Comparison of ENCODE assay signal across 8 cellular contexts in the genomic region with DNA sequence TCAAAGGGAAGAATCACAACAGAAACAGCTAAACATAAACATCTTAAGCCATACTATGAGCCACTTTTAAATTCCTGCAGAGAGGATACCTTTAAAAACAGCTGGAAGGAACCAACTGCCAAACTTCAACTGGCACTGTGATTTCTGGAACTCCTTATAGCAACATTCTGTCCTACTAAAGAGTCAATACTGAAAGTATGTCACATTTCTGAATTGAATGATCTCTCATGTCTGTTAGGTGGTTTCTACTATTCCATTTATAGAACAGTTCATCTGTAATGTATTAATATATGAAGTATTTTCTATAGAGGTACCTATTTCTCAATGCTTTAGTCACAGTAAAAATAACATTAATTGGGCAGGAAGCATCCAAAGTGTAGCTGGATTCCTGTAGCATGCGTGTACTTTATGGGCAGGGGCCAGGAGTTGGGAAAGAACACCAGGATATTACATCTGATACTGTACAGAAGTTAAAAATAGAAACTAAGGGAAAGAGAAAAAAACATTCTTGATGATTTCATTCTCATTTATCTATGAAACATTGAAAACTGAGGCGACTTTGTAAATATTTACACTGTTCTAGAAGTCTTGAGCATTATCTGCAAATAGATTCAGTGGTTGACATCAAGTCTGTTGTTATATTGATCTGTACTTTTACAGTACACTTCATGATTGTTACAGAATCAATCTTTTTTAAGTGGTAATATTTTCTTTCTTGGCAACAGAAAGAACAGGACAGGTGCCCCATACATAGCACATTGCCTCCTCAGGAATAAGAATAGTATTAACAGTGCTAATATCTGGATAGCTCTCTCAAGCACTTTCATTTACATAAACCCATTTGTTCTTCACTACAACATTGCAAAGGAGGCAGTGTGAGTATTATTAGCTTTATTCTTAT. TPM values are rescaled to one million over a fixed set of nuclear protein-coding genes. Genes with fewer than 3 reads are reported as not detected.
A peak's percentile ranks its signal among the peaks of the same experiment; 100 is the strongest.
DNase-seq lines count a peak whose midpoint lies in the region; ATAC-seq and TF ChIP-seq lines count a peak whose summit lies in the region.

No MANE protein-coding gene starts in this region.

- TF ChIP-seq RAD21 in SK-N-SH (IDR thresholded peaks at IDR 0.05; ENCODE audit: low read length) = no peak

- H3K9ac ChIP-seq in SK-N-SH = peak overlapping the region; percentile 63

- H3K27me3 ChIP-seq in SK-N-SH (ENCODE audit: insufficient read depth) (no peaks in the 10 kb centered on the region), right cardiac atrium (ENCODE audit: control insufficient read depth, insufficient read depth) (no peaks in the 10 kb centered on the region)

- H3K4me3 ChIP-seq in SK-N-SH (ENCODE audit: low read depth in 2 of 2, low read length in 1 of 2) (peak overlapping the region in 1 of 2 experiments; percentile 6; a peak in 1 of 4 replicates), right cardiac atrium (ENCODE audit: low read length) (no peak overlapping the region)

- peak overlapping the region; percentile 71 for H3K4me2 ChIP-seq in SK-N-SH

- intact Hi-C loops in right cardiac atrium (cut with DNase I) = no loop called here

- no peaks in the 10 kb centered on the region for H3K36me3 ChIP-seq in SK-N-SH (replicated peaks in 1 of 2; ENCODE audit: control insufficient read depth in 1 of 2, insufficient read depth in 2 of 2, low read length in 1 of 2)

- H3K27ac ChIP-seq in SK-N-SH (ENCODE audit: low read depth in 2 of 2, low read length in 1 of 2) (peak overlapping the region; percentile 79 to 96), right cardiac atrium (ENCODE audit: low read length) (no peak overlapping the region)

- CTCF ChIA-PET in SK-N-SH (lab: Yijun Ruan, JAX) = interaction anchor here (1.5 kb wide), 1 partner anchor 10 kb away, joined by 4 read pairs; no protein-coding TSS in a partner anchor

- WGBS in SK-N-SH (ENCODE audit: low lambda C conversion rate) = 6% methylated on average over 2 of the region's 2 CpGs
- WGBS in right cardiac atrium = 28% methylated on average over 2 of the region's 2 CpGs

- H3F3A ChIP-seq in SK-N-SH (replicated peaks; ENCODE audit: insufficient read depth) = peaks cover 25% of the 10 kb centered on the region

- peak; percentile 83 for ATAC-seq in GM18858 (IDR thresholded peaks at IDR 0.05; ENCODE audit: unreplicated experiment)
- ATAC-seq in HG02885 (IDR thresholded peaks at IDR 0.05; ENCODE audit: poor library complexity, unreplicated experiment) = peak; percentile 88
- ATAC-seq in right cardiac atrium = peak; percentile 74 to 77

- no peak for TF ChIP-seq CTCF in SK-N-SH (IDR thresholded peaks at IDR 0.05)

- H4K20me1 ChIP-seq in SK-N-SH (ENCODE audit: insufficient read depth) = no peaks in the 10 kb centered on the region

- H3K9me2 ChIP-seq in SK-N-SH = no peaks in the 10 kb centered on the region

- no peaks in the 10 kb centered on the region; the same call in 1 of the 2 replicates for H3K9me3 ChIP-seq in SK-N-SH
- H3K9me3 ChIP-seq in right cardiac atrium (ENCODE audit: control insufficient read depth, low read length) = no peaks in the 10 kb centered on the region

- no peak overlapping the region for H2AFZ ChIP-seq in SK-N-SH (ENCODE audit: low read depth)

- TF ChIP-seq EP300 in SK-N-SH (IDR thresholded peaks at IDR 0.05; ENCODE audit: borderline replicate concordance in 1 of 2, low read depth in 1 of 2, low read length in 1 of 2) = peak in 1 of 2 experiments; percentile 91; a peak in 2 of 4 replicates

- H3K4me1 ChIP-seq in SK-N-SH (ENCODE audit: control insufficient read depth in 1 of 2, insufficient read depth in 2 of 2, low read depth in 1 of 2, low read length in 1 of 2) (peaks cover 0 to 16% of the 10 kb centered on the region in 2 experiments; a peak in 2 of 4 replicates), right cardiac atrium (ENCODE audit: control insufficient read depth, insufficient read depth, low read length) (no peaks in the 10 kb centered on the region)

- H3K79me2 ChIP-seq in SK-N-SH (ENCODE audit: insufficient read depth) = no peaks in the 10 kb centered on the region

- POLR2A ChIA-PET in SK-N-SH (lab: Yijun Ruan, JAX) = no interaction called here

- no peak for DNase-seq in SK-N-SH
- peak in 2 of 3 donors; percentile 55 to 61 for DNase-seq in right cardiac atrium
- no peak for DNase-seq in activated gamma-delta T cell (lab: John Stamatoyannopoulos, UW)
- no peak for DNase-seq in NCI-H2081 treated with DMSO at 0.1 percent for 48 hours (lab: John Stamatoyannopoulos, UW)
- no peak for DNase-seq in activated CD4-positive, CD25-positive, alpha-beta regulatory T cell treated with anti-CD3 and anti-CD28 coated beads, Interleukin-2, amount 50 U/mL, for 72 hours
- no peak for DNase-seq in hypothalamus (lab: John Stamatoyannopoulos, UW)

TF ChIP-seq in SK-N-SH, 30 proteins besides CTCF, POLR2A, EP300 and RAD21:
- TF ChIP-seq FOSL2 (IDR thresholded peaks at IDR 0.05; ENCODE audit: borderline replicate concordance, low read depth) (peak; percentile 89), YY1 (IDR thresholded peaks at IDR 0.05; ENCODE audit: low read depth) (no peak), FOXM1 (IDR thresholded peaks at IDR 0.05; ENCODE audit: low read depth) (peak; percentile 83), MEF2A (IDR thresholded peaks at IDR 0.05; ENCODE audit: borderline replicate concordance, low read depth) (peak; percentile 98), JUND (IDR thresholded peaks at IDR 0.05) (peak; percentile 94), RFX5 (IDR thresholded peaks at IDR 0.05; ENCODE audit: low read length) (no peak), GABPA (IDR thresholded peaks at IDR 0.05; ENCODE audit: low read depth) (0 out of 2 replicates have a peak, but pooled peaks have one; percentile 33), TCF12 (IDR thresholded peaks at IDR 0.05) (peak; percentile 92), CHD2 (IDR thresholded peaks at IDR 0.05; ENCODE audit: low read length, partially characterized antibody) (no peak), TEAD4 (IDR thresholded peaks at IDR 0.05; ENCODE audit: borderline replicate concordance, insufficient read depth) (peak; percentile 85), SMC3 (IDR thresholded peaks at IDR 0.05; ENCODE audit: low read depth, low read length) (no peak), POLR2AphosphoS5 (IDR thresholded peaks at IDR 0.05; ENCODE audit: low read depth, low read length) (peak; percentile 47; the same call in 1 of the 2 replicates), RXRA (IDR thresholded peaks at IDR 0.05; ENCODE audit: borderline replicate concordance, low read depth) (peak; percentile 67; the same call in 1 of the 2 replicates), NFIC (IDR thresholded peaks at IDR 0.05; ENCODE audit: borderline replicate concordance) (peak; percentile 90)
- TF ChIP-seq, protein P1, sequence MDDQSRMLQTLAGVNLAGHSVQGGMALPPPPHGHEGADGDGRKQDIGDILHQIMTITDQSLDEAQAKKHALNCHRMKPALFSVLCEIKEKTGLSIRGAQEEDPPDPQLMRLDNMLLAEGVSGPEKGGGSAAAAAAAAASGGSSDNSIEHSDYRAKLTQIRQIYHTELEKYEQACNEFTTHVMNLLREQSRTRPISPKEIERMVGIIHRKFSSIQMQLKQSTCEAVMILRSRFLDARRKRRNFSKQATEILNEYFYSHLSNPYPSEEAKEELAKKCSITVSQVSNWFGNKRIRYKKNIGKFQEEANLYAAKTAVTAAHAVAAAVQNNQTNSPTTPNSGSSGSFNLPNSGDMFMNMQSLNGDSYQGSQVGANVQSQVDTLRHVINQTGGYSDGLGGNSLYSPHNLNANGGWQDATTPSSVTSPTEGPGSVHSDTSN (IDR thresholded peaks at IDR 0.05) = peak; percentile 77
- TF ChIP-seq, protein P2, sequence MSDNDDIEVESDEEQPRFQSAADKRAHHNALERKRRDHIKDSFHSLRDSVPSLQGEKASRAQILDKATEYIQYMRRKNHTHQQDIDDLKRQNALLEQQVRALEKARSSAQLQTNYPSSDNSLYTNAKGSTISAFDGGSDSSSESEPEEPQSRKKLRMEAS (IDR thresholded peaks at IDR 0.05; ENCODE audit: low read depth) = peak; percentile 49
- TF ChIP-seq, protein P3, sequence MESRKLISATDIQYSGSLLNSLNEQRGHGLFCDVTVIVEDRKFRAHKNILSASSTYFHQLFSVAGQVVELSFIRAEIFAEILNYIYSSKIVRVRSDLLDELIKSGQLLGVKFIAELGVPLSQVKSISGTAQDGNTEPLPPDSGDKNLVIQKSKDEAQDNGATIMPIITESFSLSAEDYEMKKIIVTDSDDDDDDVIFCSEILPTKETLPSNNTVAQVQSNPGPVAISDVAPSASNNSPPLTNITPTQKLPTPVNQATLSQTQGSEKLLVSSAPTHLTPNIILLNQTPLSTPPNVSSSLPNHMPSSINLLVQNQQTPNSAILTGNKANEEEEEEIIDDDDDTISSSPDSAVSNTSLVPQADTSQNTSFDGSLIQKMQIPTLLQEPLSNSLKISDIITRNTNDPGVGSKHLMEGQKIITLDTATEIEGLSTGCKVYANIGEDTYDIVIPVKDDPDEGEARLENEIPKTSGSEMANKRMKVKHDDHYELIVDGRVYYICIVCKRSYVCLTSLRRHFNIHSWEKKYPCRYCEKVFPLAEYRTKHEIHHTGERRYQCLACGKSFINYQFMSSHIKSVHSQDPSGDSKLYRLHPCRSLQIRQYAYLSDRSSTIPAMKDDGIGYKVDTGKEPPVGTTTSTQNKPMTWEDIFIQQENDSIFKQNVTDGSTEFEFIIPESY (IDR thresholded peaks at IDR 0.05; ENCODE audit: borderline replicate concordance, low read depth) = peak; percentile 63; the same call in 1 of the 2 replicates
TF ChIP-seq in SK-N-SH: peak in this region for 13.

RNA-seq across cellular contexts. Expression of a gene that starts 6.1 kb away (rescaled TPM):
- 3.0 and 3.8 TPM in 2 replicates for polyA plus RNA-seq in SK-N-SH (2012; rRNA removed)
- polyA plus RNA-seq in SK-N-SH (2012; cell fraction: cytosol; rRNA removed) = 3.8 and 4.3 TPM in 2 replicates
- 2.4 and 5.1 TPM in 2 replicates for polyA plus RNA-seq in SK-N-SH (2012; cell fraction: nucleus; rRNA removed)
- total RNA-seq in right cardiac atrium = 1 to 10 TPM; 8.2 to 9.2 (median 9.0) TPM
- 4.0 TPM for polyA plus RNA-seq in right cardiac atrium

Comparison
In these comparisons a context has a peak if more than half of its experiments do, and no peak if none do; other contexts are left out.
1. DNase-seq: peak in right cardiac atrium (2 of 3); none in SK-N-SH (single experiment), activated gamma-delta T cell (single experiment), NCI-H2081 treated with DMSO at 0.1 percent for 48 hours (single experiment), activated CD4-positive, CD25-positive, alpha-beta regulatory T cell treated with anti-CD3 and anti-CD28 coated beads, Interleukin-2, amount 50 U/mL, for 72 hours (single experiment) and hypothalamus (0 of 51).
2. Peak in every context shown above with its lines, with median percentiles within 50 percentile points of each other: ATAC-seq.